Comparison of ENCODE assay signal across 8 cellular contexts in genomic region chr5:168579206-168579986, GRCh38. TPM values are rescaled to one million over a fixed set of nuclear protein-coding genes. Genes with fewer than 3 reads are reported as not detected.
DNase-seq lines count a peak whose midpoint lies in the region; ATAC-seq and TF ChIP-seq lines count a peak whose summit lies in the region.

TSS of gene PANK3 (minus strand) at chr5:168579368. CDS start at chr5:168579283, 85 bp downstream.

- peak within 1 kb of the TSS; percentile 93 to 97 for H3K27ac ChIP-seq in ovary
- H3K27ac ChIP-seq in thyroid gland, result peak within 1 kb of the TSS; percentile 74 to 95 (median 90)

- H3K4me3 Mint-ChIP-seq in activated naive CD8-positive, alpha-beta T cell treated with anti-CD3 and anti-CD28 coated beads, Interleukin-2, amount 50 U/mL, for 24 hours, result peak within 1 kb of the TSS; percentile 95

- no peaks in the 10 kb centered on the region for H3K27me3 ChIP-seq in ovary
- H3K27me3 ChIP-seq in thyroid gland, result no peaks in the 10 kb centered on the region

- H3K9me3 Mint-ChIP-seq in activated naive CD8-positive, alpha-beta T cell treated with anti-CD3 and anti-CD28 coated beads, Interleukin-2, amount 50 U/mL, for 24 hours, result no peaks in the 10 kb centered on the region

- H3K36me3 ChIP-seq in ovary, result no peaks in the 10 kb centered on the region
- H3K36me3 ChIP-seq in thyroid gland, result no peaks in the 10 kb centered on the region

- no peaks in the 10 kb centered on the region for H3K9me3 ChIP-seq in ovary
- H3K9me3 ChIP-seq in thyroid gland, result no peaks in the 10 kb centered on the region

- H3K27ac Mint-ChIP-seq in activated naive CD8-positive, alpha-beta T cell treated with anti-CD3 and anti-CD28 coated beads, Interleukin-2, amount 50 U/mL, for 24 hours, result peak within 1 kb of the TSS; percentile 99

- ATAC-seq in HG02763 (IDR thresholded peaks at IDR 0.05; ENCODE audit: unreplicated experiment) (peak; percentile 93), Right ventricle myocardium inferior (peak; percentile 99)
- peak; percentile 99 for ATAC-seq in activated naive CD8-positive, alpha-beta T cell treated with anti-CD3 and anti-CD28 coated beads, Interleukin-2, amount 50 U/mL, for 24 hours

- peak within 1 kb of the TSS; percentile 80 for H3K4me3 ChIP-seq in GM12865 (ENCODE audit: low read depth, low read length)
- H3K4me3 ChIP-seq in ovary, result peak within 1 kb of the TSS; percentile 66
- peak within 1 kb of the TSS; percentile 42 to 86 (median 76) for H3K4me3 ChIP-seq in thyroid gland (replicated peaks in 1 of 3)

- DNase-seq in GM12865 (ENCODE audit: low read depth) (peak; percentile 100), NCI-H1417 treated with DMSO at 0.1 percent for 48 hours (lab: John Stamatoyannopoulos, UW) (peak; percentile 81), SW480 (ENCODE audit: low spot score) (peak; percentile 100), Right ventricle myocardium inferior (ENCODE audit: missing footprints) (peak; percentile 98), ovary (peak; percentile 96 to 98 (median 98)), thyroid gland (peak; percentile 99 to 100)
- peak; percentile 96 for DNase-seq in activated naive CD8-positive, alpha-beta T cell treated with anti-CD3 and anti-CD28 coated beads, Interleukin-2, amount 50 U/mL, for 24 hours

- TF ChIP-seq CTCF in GM12865 (IDR thresholded peaks at IDR 0.05; ENCODE audit: insufficient read depth, low read depth, low read length, missing control alignments) (no peak), ovary (IDR thresholded peaks at IDR 0.05) (no peak), thyroid gland (IDR thresholded peaks at IDR 0.05) (no peak)

- no peak for TF ChIP-seq EP300 in ovary (IDR thresholded peaks at IDR 0.05)

- H3K4me1 ChIP-seq in ovary (ENCODE audit: insufficient read depth) (peaks cover 4% of the 10 kb centered on the region), thyroid gland (peaks cover 31 to 38% of the 10 kb centered on the region in 2 donors)

- intact Hi-C loops in Right ventricle myocardium inferior (cut with DNase I) (loop anchor here (5.0 kb wide), 1 partner anchor 92 kb away; the partner anchor contains the start of gene RARS1), ovary (cut with DNase I) (no loop called here), thyroid gland (cut with DNase I) (no loop called here)

- TF ChIP-seq POLR2A in ovary (IDR thresholded peaks at IDR 0.05) (peak; percentile 88), thyroid gland (IDR thresholded peaks at IDR 0.05) (peak; percentile 57 to 96)

- peaks cover 36% of the 10 kb centered on the region for H3K4me1 Mint-ChIP-seq in activated naive CD8-positive, alpha-beta T cell treated with anti-CD3 and anti-CD28 coated beads, Interleukin-2, amount 50 U/mL, for 24 hours

- peaks cover 24% of the 10 kb centered on the region for H3K36me3 Mint-ChIP-seq in activated naive CD8-positive, alpha-beta T cell treated with anti-CD3 and anti-CD28 coated beads, Interleukin-2, amount 50 U/mL, for 24 hours (ENCODE audit: low read depth)

- H3K27me3 Mint-ChIP-seq in activated naive CD8-positive, alpha-beta T cell treated with anti-CD3 and anti-CD28 coated beads, Interleukin-2, amount 50 U/mL, for 24 hours, result no peaks in the 10 kb centered on the region

- 0 to 1% (median 1%) methylated on average over 47 to 76 of the region's 76 CpGs for WGBS in ovary, 3 donors
- WGBS in thyroid gland, 2 donors, result 0 to 2% methylated on average over 11 to 22 of the region's 76 CpGs

RNA-seq across cellular contexts. Expression of gene PANK3, which starts in this region (rescaled TPM):
- total RNA-seq in Right ventricle myocardium inferior (23.8 TPM), ovary (10 to 100 TPM; 20.9 to 59.1 (median 38.3) TPM), thyroid gland (10 to 100 TPM; 38.7 to 73.8 (median 49.3) TPM)
- 10 to 100 TPM in 1 of 2 donors, 1 to 10 TPM in 1; 8.3 to 15.3 TPM for polyA plus RNA-seq in ovary

Comparison
In these comparisons a context has a peak if more than half of its experiments do, and no peak if none do; other contexts are left out.
1. Peak in every context shown above with its lines: DNase-seq, ATAC-seq, H3K4me3 ChIP-seq and H3K27ac ChIP-seq.